Comparison of ENCODE assay signal across 22 cellular contexts in the genomic region with DNA sequence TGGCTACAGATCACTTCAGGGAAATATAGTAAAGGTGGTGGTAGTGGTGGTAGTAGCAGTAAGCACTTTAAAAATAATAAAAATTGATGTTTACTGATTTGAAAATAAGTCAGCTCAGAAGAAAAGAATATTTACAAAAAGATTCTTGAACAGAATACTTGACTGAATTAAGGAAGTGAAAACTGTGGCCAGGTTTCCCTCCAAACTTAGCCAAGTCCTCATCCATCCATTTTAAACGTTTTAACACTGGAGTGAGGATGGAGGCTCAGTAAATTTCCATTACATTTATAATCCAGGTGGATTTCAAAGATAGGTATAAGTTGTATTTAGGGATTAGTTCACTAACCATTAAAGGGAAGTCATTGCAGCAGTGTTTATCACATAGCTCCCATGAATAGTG.
DNase-seq lines count a peak whose midpoint lies in the region; ATAC-seq, FAIRE-seq and TF ChIP-seq lines count a peak whose summit lies in the region.
"Had no signal": no experiment of that assay in that cellular context is flagged by ENCODE, and none has a peak within 500 bp of the region (broad histone marks: within the 10 kb centered on the region; RNA-seq: fewer than 3 reads in every experiment).

No MANE protein-coding gene starts in this region.

- no peaks in the 10 kb centered on the region for H3K36me3 Mint-ChIP-seq in Calu3 (ENCODE audit: insufficient read depth, unreplicated experiment)

- H3K4me1 ChIP-seq in ascending aorta (peaks cover 0 to 9% of the 10 kb centered on the region in 2 donors), osteoblast (ENCODE audit: insufficient read depth, low read length) (peaks cover 17% of the 10 kb centered on the region)
- H3K4me1 ChIP-seq: SJCRH30 had no signal

- H3K27ac ChIP-seq in ascending aorta (peak overlapping the region; percentile 51 to 63), osteoblast (ENCODE audit: low read depth, low read length) (no peak overlapping the region)
- H3K27ac ChIP-seq: HL-60, RWPE1, SJCRH30 had no signal

- peak; percentile 42 for FAIRE-seq in GM12892 (lab: Jason Lieb, UNC)
- FAIRE-seq: D721Med had no signal

- H3K27me3 ChIP-seq in ascending aorta = no peaks in the 10 kb centered on the region
- no peaks in the 10 kb centered on the region for H3K27me3 ChIP-seq in osteoblast (ENCODE audit: insufficient read depth, low read length)
- H3K27me3 ChIP-seq: SJCRH30 had no signal

- H3K27me3 Mint-ChIP-seq in Calu3 (ENCODE audit: unreplicated experiment) = no peaks in the 10 kb centered on the region
- H3K27me3 Mint-ChIP-seq: CD8-positive, alpha-beta memory T cell had no signal

- no peak overlapping the region for H3K27ac Mint-ChIP-seq in Calu3 (ENCODE audit: unreplicated experiment)
- H3K27ac Mint-ChIP-seq: CD8-positive, alpha-beta memory T cell; H9 had no signal

- no peaks in the 10 kb centered on the region for H3K79me2 ChIP-seq in osteoblast (ENCODE audit: insufficient read depth, low read length)

- H3K4me3 Mint-ChIP-seq in Calu3 (ENCODE audit: low read depth, unreplicated experiment) = no peak overlapping the region
- H3K4me3 Mint-ChIP-seq: CD8-positive, alpha-beta memory T cell; H9 had no signal

- H3K9me3 ChIP-seq in ascending aorta (no peaks in the 10 kb centered on the region), osteoblast (ENCODE audit: low read depth, low read length) (no peaks in the 10 kb centered on the region)
- H3K9me3 ChIP-seq: SJCRH30 had no signal

- intact Hi-C loops in ascending aorta (cut with DNase I) = no loop called here
- intact Hi-C loops in Calu3 (cut with micrococcal nuclease; ENCODE audit: unreplicated experiment) = no loop called here

- ATAC-seq in HG02885 (IDR thresholded peaks at IDR 0.05; ENCODE audit: poor library complexity, unreplicated experiment) (peak; percentile 41), HG02840 (IDR thresholded peaks at IDR 0.05; ENCODE audit: low FRiP score, unreplicated experiment) (no peak)

- no peak for TF ChIP-seq POLR2A in GM12892 (IDR thresholded peaks at IDR 0.05; ENCODE audit: low read depth, low read length)

- no peaks in the 10 kb centered on the region for H3K9me3 Mint-ChIP-seq in Calu3 (ENCODE audit: low read depth, unreplicated experiment)
- H3K9me3 Mint-ChIP-seq: CD8-positive, alpha-beta memory T cell; H9 had no signal

- no TSS peak for BruUV-seq in Calu3 (replicated peaks; lab: Mats Ljungman, UMichigan)

- no peak overlapping the region for H2AFZ ChIP-seq in osteoblast (ENCODE audit: low read length)

- peak overlapping the region; percentile 28 for H3K4me2 ChIP-seq in osteoblast (ENCODE audit: insufficient read depth, low read length)

- H4K20me1 ChIP-seq in osteoblast (ENCODE audit: insufficient read depth, low read length) = no peaks in the 10 kb centered on the region

- TF ChIP-seq CTCF in ascending aorta (IDR thresholded peaks at IDR 0.05) (no peak), osteoblast (IDR thresholded peaks at IDR 0.05; ENCODE audit: extremely low read depth, low read depth, low read length) (no peak), Calu3 (IDR thresholded peaks at IDR 0.05; ENCODE audit: unreplicated experiment) (no peak)

- H3K36me3 ChIP-seq in ascending aorta = no peaks in the 10 kb centered on the region
- H3K36me3 ChIP-seq in osteoblast (ENCODE audit: insufficient read depth, low read length) = no peaks in the 10 kb centered on the region
- H3K36me3 ChIP-seq: SJCRH30 had no signal

- CTCF ChIA-PET in Calu3 (lab: Charles Lee) = no interaction called here

- H3K4me3 ChIP-seq in ascending aorta = no peak overlapping the region
- no peak overlapping the region for H3K4me3 ChIP-seq in osteoblast (ENCODE audit: insufficient read depth, low read length)
- H3K4me3 ChIP-seq: SJCRH30 had no signal

- H3K4me1 Mint-ChIP-seq in Calu3 (ENCODE audit: low read depth, unreplicated experiment) = no peaks in the 10 kb centered on the region
- H3K4me1 Mint-ChIP-seq: CD8-positive, alpha-beta memory T cell had no signal

- no peak for DNase-seq in GM12892 (ENCODE audit: insufficient read length)
- no peak for DNase-seq in ascending aorta (ENCODE audit: low spot score in 2 of 2)
- DNase-seq in osteoblast (ENCODE audit: insufficient read length, low spot score, missing footprints) = no peak
- DNase-seq in Calu3 = no peak
- no peak for DNase-seq in NCI-H1048 (lab: John Stamatoyannopoulos, UW)
- no peak for DNase-seq in NCI-H446 (lab: John Stamatoyannopoulos, UW)
- DNase-seq: ACHN; C1 segment of cervical spinal cord; CD8-positive, alpha-beta memory T cell; DMS79; H9; NCI-H1105; NCI-H2081 treated with DMSO at 0.1 percent for 48 hours; NCI-H510A; NCI-H774; OCI-M1; SJCRH30 had no signal
